ENCODE assay signal across 9 cellular contexts in the genomic region with DNA sequence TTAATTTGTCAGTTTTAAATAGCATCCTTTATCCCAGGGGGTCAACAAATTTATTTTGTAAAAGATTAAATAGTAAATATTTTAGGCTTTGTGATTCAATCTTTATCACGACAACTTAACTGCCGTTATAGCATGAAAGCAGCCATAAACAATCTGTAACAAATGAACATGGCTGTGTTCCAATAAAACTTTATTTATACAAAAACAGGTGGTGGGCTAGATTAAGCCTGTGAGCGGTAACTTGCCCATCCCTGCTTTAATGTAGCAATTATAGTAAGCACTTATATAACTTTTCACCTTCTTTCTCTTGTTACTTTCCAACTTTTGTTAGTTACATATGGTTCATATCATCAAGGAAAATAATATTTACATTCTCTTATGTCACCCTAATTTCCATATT.
"Had no signal": no experiment of that assay in that cellular context is flagged by ENCODE, and none has a peak within 500 bp of the region (broad histone marks: within the 10 kb centered on the region; RNA-seq: fewer than 3 reads in every experiment).

No MANE protein-coding gene starts in this region.

- H3K4me3 ChIP-seq: GM23248, HAP-1 had no signal

- H3K9me3 Mint-ChIP-seq: HFFc6 had no signal

- H3K4me1 ChIP-seq: HAP-1 had no signal

- H3K4me3 Mint-ChIP-seq: HFFc6 had no signal

- H2AFZ ChIP-seq: GM23248 had no signal

- DNase-seq: GM23248, GOT3, H7, HFFc6, IMR-90, KBM-7 had no signal

- ATAC-seq: HCT116 had no signal

- H3K9me3 ChIP-seq: HAP-1 had no signal

- H3K9ac ChIP-seq: GM23248 had no signal

- H3K27ac ChIP-seq: GM23248, HL-60 had no signal

- H3K36me3 ChIP-seq: HAP-1 had no signal

- H3K27ac Mint-ChIP-seq: HFFc6 had no signal
